1 cellular context compared by ENCODE assay signal in genomic region chr11:45647786-45648185, GRCh38.
TF ChIP-seq lines count a peak whose summit lies in the region.

No MANE protein-coding gene starts in this region.

TF ChIP-seq in GM23338, 12 proteins besides CTCF, POLR2A, EP300 and RAD21 (continued from another document):
- TF ChIP-seq ZNF462 (CRISPR knock-in tag; IDR thresholded peaks at IDR 0.05) (no peak), STAT1 (IDR thresholded peaks at IDR 0.05; ENCODE audit: unreplicated experiment) (no peak), ZNF114 (CRISPR knock-in tag; IDR thresholded peaks at IDR 0.05) (no peak), EZH2phosphoT487 (IDR thresholded peaks at IDR 0.05; ENCODE audit: unreplicated experiment) (no peak), JUNB (IDR thresholded peaks at IDR 0.05; ENCODE audit: unreplicated experiment) (no peak), ZNF331 (CRISPR knock-in tag; IDR thresholded peaks at IDR 0.05; ENCODE audit: low read depth) (no peak), ETS1 (IDR thresholded peaks at IDR 0.05) (no peak), NANOG (IDR thresholded peaks at IDR 0.05; ENCODE audit: borderline replicate concordance) (no peak), EZH2 (IDR thresholded peaks at IDR 0.05; ENCODE audit: low read depth, unreplicated experiment) (no peak)
TF ChIP-seq in GM23338: peak in this region for 0.
